In genomic region chr14:37197421-37198272, GRCh38 we compare ENCODE assay signal across 8 cellular contexts. TPM values are rescaled to one million over a fixed set of nuclear protein-coding genes. Genes with fewer than 3 reads are reported as not detected.
DNase-seq lines count a peak whose midpoint lies in the region; ATAC-seq, FAIRE-seq and TF ChIP-seq lines count a peak whose summit lies in the region.

A gene with protein sequence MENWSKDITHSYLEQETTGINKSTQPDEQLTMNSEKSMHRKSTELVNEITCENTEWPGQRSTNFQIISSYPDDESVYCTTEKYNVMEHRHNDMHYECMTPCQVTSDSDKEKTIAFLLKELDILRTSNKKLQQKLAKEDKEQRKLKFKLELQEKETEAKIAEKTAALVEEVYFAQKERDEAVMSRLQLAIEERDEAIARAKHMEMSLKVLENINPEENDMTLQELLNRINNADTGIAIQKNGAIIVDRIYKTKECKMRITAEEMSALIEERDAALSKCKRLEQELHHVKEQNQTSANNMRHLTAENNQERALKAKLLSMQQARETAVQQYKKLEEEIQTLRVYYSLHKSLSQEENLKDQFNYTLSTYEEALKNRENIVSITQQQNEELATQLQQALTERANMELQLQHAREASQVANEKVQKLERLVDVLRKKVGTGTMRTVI (plus strand): TSS chr14:37197937. CDS start chr14:37247889, 49,952 bp downstream.

- ATAC-seq in A549: peak; percentile 97 to 99
- peak; percentile 100 for ATAC-seq in left cardiac atrium
- peak; percentile 99 for ATAC-seq in aorta (ENCODE audit: low FRiP score)
- no peak for ATAC-seq in GM21717 (IDR thresholded peaks at IDR 0.05; ENCODE audit: unreplicated experiment)

- H3K4me3 ChIP-seq in A549: peak within 1 kb of the TSS; percentile 64
- peak within 1 kb of the TSS; percentile 90 for H3K4me3 ChIP-seq in osteoblast (ENCODE audit: insufficient read depth, low read length)
- H3K4me3 ChIP-seq in aorta (ENCODE audit: low read length in 2 of 2): peak within 1 kb of the TSS; percentile 68 to 94

- H3K9me3 ChIP-seq in A549 (no peaks in the 10 kb centered on the region), osteoblast (ENCODE audit: low read depth, low read length) (no peaks in the 10 kb centered on the region), aorta (ENCODE audit: control insufficient read depth, low read length) (no peaks in the 10 kb centered on the region)

- intact Hi-C loops in left cardiac atrium (cut with DNase I) (no loop called here), aorta (cut with DNase I) (loop anchor here in 1 of 2 donors (5.0 kb wide), 1 partner anchor 535 kb away; the partner anchor contains the start of gene PAX9)

- POLR2A ChIA-PET in A549 (lab: Yijun Ruan, JAX): interaction anchor here (0.6 to 2.2 kb wide), 6 partner anchors 16 to 1371 kb away, joined by 3 to 20 read pairs (median 4); partner anchors contain the start of genes BRMS1L and SLC25A21

- TF ChIP-seq POLR2A in A549 (IDR thresholded peaks at IDR 0.05; ENCODE audit: low read length): peak; percentile 75

- H3K36me3 ChIP-seq in osteoblast (ENCODE audit: insufficient read depth, low read length): no peaks in the 10 kb centered on the region
- H3K36me3 ChIP-seq in aorta (ENCODE audit: control insufficient read depth in 1 of 2, insufficient read depth in 2 of 2, low read length in 1 of 2): no peaks in the 10 kb centered on the region

- CTCF ChIA-PET in A549 (lab: Yijun Ruan, JAX): interaction anchor here (0.6 to 3.7 kb wide), 9 partner anchors 9 to 778 kb away, joined by 3 to 12 read pairs (median 4); partner anchors contain the start of genes SLC25A21 and TTC6

- peak within 1 kb of the TSS; percentile 94 for H2AFZ ChIP-seq in osteoblast (ENCODE audit: low read length)

- H3K27me3 ChIP-seq in osteoblast (ENCODE audit: insufficient read depth, low read length) (no peaks in the 10 kb centered on the region), aorta (ENCODE audit: control insufficient read depth in 1 of 2, insufficient read depth in 2 of 2, low read length in 1 of 2) (no peaks in the 10 kb centered on the region)

- H3K79me2 ChIP-seq in osteoblast (ENCODE audit: insufficient read depth, low read length): no peaks in the 10 kb centered on the region

- H3K4me1 ChIP-seq in A549 (peaks cover 9% of the 10 kb centered on the region; the same call in 2 of the 3 replicates), osteoblast (ENCODE audit: insufficient read depth, low read length) (no peaks in the 10 kb centered on the region), aorta (ENCODE audit: control insufficient read depth in 1 of 2, insufficient read depth in 2 of 2, low read length in 2 of 2) (no peaks in the 10 kb centered on the region)

- H3K27ac ChIP-seq in A549: peak within 1 kb of the TSS; percentile 85 to 91
- peak within 1 kb of the TSS; percentile 70 for H3K27ac ChIP-seq in angular gyrus (ENCODE audit: low read depth, low read length)
- H3K27ac ChIP-seq in osteoblast (ENCODE audit: low read depth, low read length): peak within 1 kb of the TSS; percentile 84
- peak within 1 kb of the TSS; percentile 38 to 98 for H3K27ac ChIP-seq in aorta (ENCODE audit: low read depth in 1 of 2, low read length in 2 of 2)

- no peak for TF ChIP-seq EP300 in A549 (IDR thresholded peaks at IDR 0.05)

- 5% methylated on average over 39 of the region's 70 CpGs for WGBS in A549 (ENCODE audit: missing lambda C conversion rate)
- 0% methylated on average over 68 to 70 of the region's 70 CpGs for WGBS in aorta, 2 donors

- TF ChIP-seq CTCF in A549 (IDR thresholded peaks at IDR 0.05) (peak; percentile 47), osteoblast (IDR thresholded peaks at IDR 0.05; ENCODE audit: extremely low read depth, low read depth, low read length) (peak; percentile 40)

- FAIRE-seq in A549 (lab: Jason Lieb, UNC): no peak

- peak in 1 of 2 experiments; percentile 54; a peak in 3 of 5 replicates for TF ChIP-seq RAD21 in A549 (conservative IDR thresholded peaks at IDR 0.05 in 1 of 2, IDR thresholded peaks at IDR 0.05 in 1 of 2)

- H3K4me2 ChIP-seq in A549 (peak within 1 kb of the TSS; percentile 86), osteoblast (ENCODE audit: insufficient read depth, low read length) (peak within 1 kb of the TSS; percentile 89)

- DNase-seq in A549 (ENCODE audit: low read depth in 1 of 2, low spot score in 1 of 2): peak; percentile 76 to 89
- DNase-seq in HCEC 1CT: peak; percentile 90
- peak; percentile 97 for DNase-seq in NCI-H69 (lab: John Stamatoyannopoulos, UW)
- DNase-seq in left cardiac atrium: peak; percentile 90
- peak; percentile 96 for DNase-seq in osteoblast (ENCODE audit: insufficient read length, low spot score, missing footprints)
- DNase-seq in aorta: peak; percentile 89 to 95

- no peaks in the 10 kb centered on the region for H4K20me1 ChIP-seq in osteoblast (ENCODE audit: insufficient read depth, low read length)

TF ChIP-seq in A549, 52 proteins besides CTCF, POLR2A, EP300 and RAD21 (continues in another document):
- TF ChIP-seq MAX (IDR thresholded peaks at IDR 0.05) (peak; percentile 71), MYC (IDR thresholded peaks at IDR 0.05; ENCODE audit: borderline replicate concordance, low read length) (peak; percentile 66; the same call in 1 of the 2 replicates), PHF8 (IDR thresholded peaks at IDR 0.05; ENCODE audit: borderline replicate concordance, low read depth) (peak; percentile 88), HOXB5 (CRISPR knock-in tag; IDR thresholded peaks at IDR 0.05) (no peak), JUN (IDR thresholded peaks at IDR 0.05) (peak; percentile 69 to 79; a peak in 3 of 5 replicates), FOSL2 (IDR thresholded peaks at IDR 0.05) (no peak), FOSL2 (CRISPR knock-in tag; IDR thresholded peaks at IDR 0.05) (no peak), E2F6 (IDR thresholded peaks at IDR 0.05; ENCODE audit: borderline replicate concordance, low read depth) (peak; percentile 34; the same call in 1 of the 2 replicates)
- TF ChIP-seq, protein P1, sequence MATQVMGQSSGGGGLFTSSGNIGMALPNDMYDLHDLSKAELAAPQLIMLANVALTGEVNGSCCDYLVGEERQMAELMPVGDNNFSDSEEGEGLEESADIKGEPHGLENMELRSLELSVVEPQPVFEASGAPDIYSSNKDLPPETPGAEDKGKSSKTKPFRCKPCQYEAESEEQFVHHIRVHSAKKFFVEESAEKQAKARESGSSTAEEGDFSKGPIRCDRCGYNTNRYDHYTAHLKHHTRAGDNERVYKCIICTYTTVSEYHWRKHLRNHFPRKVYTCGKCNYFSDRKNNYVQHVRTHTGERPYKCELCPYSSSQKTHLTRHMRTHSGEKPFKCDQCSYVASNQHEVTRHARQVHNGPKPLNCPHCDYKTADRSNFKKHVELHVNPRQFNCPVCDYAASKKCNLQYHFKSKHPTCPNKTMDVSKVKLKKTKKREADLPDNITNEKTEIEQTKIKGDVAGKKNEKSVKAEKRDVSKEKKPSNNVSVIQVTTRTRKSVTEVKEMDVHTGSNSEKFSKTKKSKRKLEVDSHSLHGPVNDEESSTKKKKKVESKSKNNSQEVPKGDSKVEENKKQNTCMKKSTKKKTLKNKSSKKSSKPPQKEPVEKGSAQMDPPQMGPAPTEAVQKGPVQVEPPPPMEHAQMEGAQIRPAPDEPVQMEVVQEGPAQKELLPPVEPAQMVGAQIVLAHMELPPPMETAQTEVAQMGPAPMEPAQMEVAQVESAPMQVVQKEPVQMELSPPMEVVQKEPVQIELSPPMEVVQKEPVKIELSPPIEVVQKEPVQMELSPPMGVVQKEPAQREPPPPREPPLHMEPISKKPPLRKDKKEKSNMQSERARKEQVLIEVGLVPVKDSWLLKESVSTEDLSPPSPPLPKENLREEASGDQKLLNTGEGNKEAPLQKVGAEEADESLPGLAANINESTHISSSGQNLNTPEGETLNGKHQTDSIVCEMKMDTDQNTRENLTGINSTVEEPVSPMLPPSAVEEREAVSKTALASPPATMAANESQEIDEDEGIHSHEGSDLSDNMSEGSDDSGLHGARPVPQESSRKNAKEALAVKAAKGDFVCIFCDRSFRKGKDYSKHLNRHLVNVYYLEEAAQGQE (IDR thresholded peaks at IDR 0.05): no peak
- TF ChIP-seq, protein P2, sequence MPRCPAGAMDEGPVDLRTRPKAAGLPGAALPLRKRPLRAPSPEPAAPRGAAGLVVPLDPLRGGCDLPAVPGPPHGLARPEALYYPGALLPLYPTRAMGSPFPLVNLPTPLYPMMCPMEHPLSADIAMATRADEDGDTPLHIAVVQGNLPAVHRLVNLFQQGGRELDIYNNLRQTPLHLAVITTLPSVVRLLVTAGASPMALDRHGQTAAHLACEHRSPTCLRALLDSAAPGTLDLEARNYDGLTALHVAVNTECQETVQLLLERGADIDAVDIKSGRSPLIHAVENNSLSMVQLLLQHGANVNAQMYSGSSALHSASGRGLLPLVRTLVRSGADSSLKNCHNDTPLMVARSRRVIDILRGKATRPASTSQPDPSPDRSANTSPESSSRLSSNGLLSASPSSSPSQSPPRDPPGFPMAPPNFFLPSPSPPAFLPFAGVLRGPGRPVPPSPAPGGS (IDR thresholded peaks at IDR 0.05): peak; percentile 88

RNA-seq across cellular contexts. Expression of the gene that starts here (rescaled TPM):
- polyA plus RNA-seq in A549 (2011; rRNA removed) (8.6 and 13.4 TPM in 2 replicates), A549 (2017; fragmentation: RNase III; extraction: RNeasy Plus Mini Kit Qiagen cat#74134 plus additional on column Dnase treatment) (4.0 to 5.2 TPM (median 4.8 TPM) in 3 replicates), aorta (1 to 10 TPM; 3.4 to 4.1 TPM)
- 1.0 and 1.4 TPM in 2 replicates for polyA plus RNA-seq in A549 (2012; cell fraction: cytosol; rRNA removed)
- polyA plus RNA-seq in A549 (2012; cell fraction: nucleus; rRNA removed): 0.83 and 1.4 TPM in 2 replicates
- polyA minus RNA-seq in A549 (2011; rRNA and poly(A)+ RNA removed): 7.1 and 9.6 TPM in 2 replicates
- total RNA-seq in left cardiac atrium (10 to 100 TPM in 1 of 2 donors, 1 to 10 TPM in 1; 9.0 to 11.7 TPM), osteoblast (9.0 and 9.7 TPM in 2 replicates), aorta (10 to 100 TPM; 19.7 to 20.6 TPM)
